ENCODE assay signal across 8 cellular contexts in genomic region chr4:69984030-69984443, GRCh38. TPM values are rescaled to one million over a fixed set of nuclear protein-coding genes. Genes with fewer than 3 reads are reported as not detected.
A peak's percentile ranks its signal among the peaks of the same experiment; 100 is the strongest.
DNase-seq lines count a peak whose midpoint lies in the region; ATAC-seq and TF ChIP-seq lines count a peak whose summit lies in the region.

No MANE protein-coding gene starts in this region.

- H3K4me3 ChIP-seq in adipocyte (ENCODE audit: low read length) (no peak overlapping the region), lower lobe of right lung (no peak overlapping the region)
- no peak overlapping the region for H3K4me3 ChIP-seq in CD4-positive, alpha-beta memory T cell (ENCODE audit: low read length in 2 of 2)

- no peaks in the 10 kb centered on the region for H3K27me3 ChIP-seq in adipocyte (replicated peaks; ENCODE audit: control insufficient read depth, insufficient read depth, low read length)
- no peaks in the 10 kb centered on the region for H3K27me3 ChIP-seq in lower lobe of right lung (ENCODE audit: low read depth)
- H3K27me3 ChIP-seq in CD4-positive, alpha-beta memory T cell (ENCODE audit: insufficient read depth, low read length) = no peaks in the 10 kb centered on the region

- H3K9me3 ChIP-seq in adipocyte (ENCODE audit: control insufficient read depth, low read length) = no peaks in the 10 kb centered on the region
- no peaks in the 10 kb centered on the region for H3K9me3 ChIP-seq in lower lobe of right lung
- no peaks in the 10 kb centered on the region for H3K9me3 ChIP-seq in CD4-positive, alpha-beta memory T cell (ENCODE audit: control insufficient read depth in 1 of 2, low read length in 2 of 2)

- ATAC-seq in GM18505 (IDR thresholded peaks at IDR 0.05; ENCODE audit: unreplicated experiment) = peak; percentile 66
- peak; percentile 57 for ATAC-seq in HG03442 (IDR thresholded peaks at IDR 0.05; ENCODE audit: unreplicated experiment)
- peak; percentile 76 to 90 for ATAC-seq in lower lobe of right lung
- ATAC-seq in HG02840 (IDR thresholded peaks at IDR 0.05; ENCODE audit: low FRiP score, unreplicated experiment) = no peak
- ATAC-seq in activated CD8-positive, alpha-beta T cell treated with anti-CD3 and anti-CD28 coated beads, Interleukin-2, amount 10 ng/mL, durations not matched to agents 7 days and 5 days = no peak

- DNase-seq in adipocyte (ENCODE audit: low read depth) (peak; percentile 33), lower lobe of right lung (no peak), HK-2 (ENCODE audit: unreplicated experiment) (no peak)
- no peak for DNase-seq in CD4-positive, alpha-beta memory T cell
- no peak for DNase-seq in activated CD8-positive, alpha-beta T cell treated with anti-CD3 and anti-CD28 coated beads, Interleukin-2, amount 10 ng/mL, durations not matched to agents 7 days and 5 days

- CTCF ChIA-PET in CD4-positive, alpha-beta memory T cell (lab: Charles Lee; ENCODE audit: partially characterized antibody) = no interaction called here
- CTCF ChIA-PET in activated CD8-positive, alpha-beta T cell treated with anti-CD3 and anti-CD28 coated beads, Interleukin-2, amount 10 ng/mL, durations not matched to agents 7 days and 5 days (lab: Charles Lee) = no interaction called here

- H3K9me3 Mint-ChIP-seq in CD4-positive, alpha-beta memory T cell = no peaks in the 10 kb centered on the region
- no peaks in the 10 kb centered on the region for H3K9me3 Mint-ChIP-seq in activated CD8-positive, alpha-beta T cell treated with anti-CD3 and anti-CD28 coated beads, Interleukin-2, amount 10 ng/mL, durations not matched to agents 7 days and 5 days (ENCODE audit: insufficient read depth)

- no peaks in the 10 kb centered on the region for H3K4me1 ChIP-seq in adipocyte (ENCODE audit: control insufficient read depth, insufficient read depth, low read length)
- H3K4me1 ChIP-seq in lower lobe of right lung = no peaks in the 10 kb centered on the region
- H3K4me1 ChIP-seq in CD4-positive, alpha-beta memory T cell (ENCODE audit: insufficient read depth, low read length) = no peaks in the 10 kb centered on the region

- intact Hi-C loops in lower lobe of right lung (cut with DNase I) = no loop called here
- intact Hi-C loops in CD4-positive, alpha-beta memory T cell (cut with micrococcal nuclease) = no loop called here

- H3K9ac ChIP-seq in adipocyte (ENCODE audit: low read length) = no peak overlapping the region

- no peak overlapping the region for H3K27ac ChIP-seq in lower lobe of right lung
- no peak overlapping the region for H3K27ac ChIP-seq in CD4-positive, alpha-beta memory T cell (ENCODE audit: low read depth, low read length)

- H3K36me3 Mint-ChIP-seq in CD4-positive, alpha-beta memory T cell = no peaks in the 10 kb centered on the region
- no peaks in the 10 kb centered on the region for H3K36me3 Mint-ChIP-seq in activated CD8-positive, alpha-beta T cell treated with anti-CD3 and anti-CD28 coated beads, Interleukin-2, amount 10 ng/mL, durations not matched to agents 7 days and 5 days (ENCODE audit: low read depth)

- TF ChIP-seq CTCF in lower lobe of right lung (IDR thresholded peaks at IDR 0.05) = no peak

- H3K4me1 Mint-ChIP-seq in CD4-positive, alpha-beta memory T cell = no peaks in the 10 kb centered on the region
- H3K4me1 Mint-ChIP-seq in activated CD8-positive, alpha-beta T cell treated with anti-CD3 and anti-CD28 coated beads, Interleukin-2, amount 10 ng/mL, durations not matched to agents 7 days and 5 days (ENCODE audit: low read depth) = no peaks in the 10 kb centered on the region

- no peak for TF ChIP-seq POLR2A in GM18505 (IDR thresholded peaks at IDR 0.05; ENCODE audit: borderline replicate concordance, extremely low read depth, insufficient read depth, insufficient read length)

- no peak overlapping the region for H3K4me3 Mint-ChIP-seq in CD4-positive, alpha-beta memory T cell
- H3K4me3 Mint-ChIP-seq in activated CD8-positive, alpha-beta T cell treated with anti-CD3 and anti-CD28 coated beads, Interleukin-2, amount 10 ng/mL, durations not matched to agents 7 days and 5 days = no peak overlapping the region

- no peak overlapping the region for H3K27ac Mint-ChIP-seq in CD4-positive, alpha-beta memory T cell
- H3K27ac Mint-ChIP-seq in activated CD8-positive, alpha-beta T cell treated with anti-CD3 and anti-CD28 coated beads, Interleukin-2, amount 10 ng/mL, durations not matched to agents 7 days and 5 days = no peak overlapping the region

- POLR2A ChIA-PET in CD4-positive, alpha-beta memory T cell (lab: Charles Lee; ENCODE audit: partially characterized antibody) = no interaction called here
- POLR2A ChIA-PET in activated CD8-positive, alpha-beta T cell treated with anti-CD3 and anti-CD28 coated beads, Interleukin-2, amount 10 ng/mL, durations not matched to agents 7 days and 5 days (lab: Charles Lee) = no interaction called here

- H3K36me3 ChIP-seq in adipocyte (ENCODE audit: control insufficient read depth, insufficient read depth, low read length, severe bottlenecking) (no peaks in the 10 kb centered on the region), lower lobe of right lung (no peaks in the 10 kb centered on the region)
- no peaks in the 10 kb centered on the region for H3K36me3 ChIP-seq in CD4-positive, alpha-beta memory T cell (ENCODE audit: insufficient read depth, low read length)

- no peaks in the 10 kb centered on the region for H3K27me3 Mint-ChIP-seq in CD4-positive, alpha-beta memory T cell
- H3K27me3 Mint-ChIP-seq in activated CD8-positive, alpha-beta T cell treated with anti-CD3 and anti-CD28 coated beads, Interleukin-2, amount 10 ng/mL, durations not matched to agents 7 days and 5 days (ENCODE audit: low read depth) = no peaks in the 10 kb centered on the region

RNA-seq across cellular contexts. Expression of gene STATH, which starts 11.7 kb away (rescaled TPM):
- not detected for total RNA-seq in lower lobe of right lung
- total RNA-seq in CD4-positive, alpha-beta memory T cell = not detected
- not detected for polyA plus RNA-seq in CD4-positive, alpha-beta memory T cell
- not detected for total RNA-seq in activated CD8-positive, alpha-beta T cell treated with anti-CD3 and anti-CD28 coated beads, Interleukin-2, amount 10 ng/mL, durations not matched to agents 7 days and 5 days

RNA-seq across cellular contexts. Expression of gene CSN2, which starts 18.5 kb away (rescaled TPM):
- not detected for total RNA-seq in lower lobe of right lung
- not detected for total RNA-seq in CD4-positive, alpha-beta memory T cell
- not detected for polyA plus RNA-seq in CD4-positive, alpha-beta memory T cell
- not detected for total RNA-seq in activated CD8-positive, alpha-beta T cell treated with anti-CD3 and anti-CD28 coated beads, Interleukin-2, amount 10 ng/mL, durations not matched to agents 7 days and 5 days

RNA-seq across cellular contexts. Expression of gene HTN3, which starts 44.2 kb away (rescaled TPM):
- not detected for total RNA-seq in lower lobe of right lung
- total RNA-seq in CD4-positive, alpha-beta memory T cell = not detected
- not detected for polyA plus RNA-seq in CD4-positive, alpha-beta memory T cell
- not detected for total RNA-seq in activated CD8-positive, alpha-beta T cell treated with anti-CD3 and anti-CD28 coated beads, Interleukin-2, amount 10 ng/mL, durations not matched to agents 7 days and 5 days

RNA-seq across cellular contexts. Expression of gene CSN1S1, which starts 53.2 kb away (rescaled TPM):
- total RNA-seq in lower lobe of right lung = not detected
- not detected for total RNA-seq in CD4-positive, alpha-beta memory T cell
- polyA plus RNA-seq in CD4-positive, alpha-beta memory T cell = not detected
- not detected for total RNA-seq in activated CD8-positive, alpha-beta T cell treated with anti-CD3 and anti-CD28 coated beads, Interleukin-2, amount 10 ng/mL, durations not matched to agents 7 days and 5 days

Comparison
In these comparisons a context has a peak if more than half of its experiments do, and no peak if none do; other contexts are left out.
1. ATAC-seq: peak in GM18505 (single experiment), HG03442 (single experiment) and lower lobe of right lung (2 of 2); none in HG02840 (single experiment) and activated CD8-positive, alpha-beta T cell treated with anti-CD3 and anti-CD28 coated beads, Interleukin-2, amount 10 ng/mL, durations not matched to agents 7 days and 5 days (single experiment).